In genomic region chr5:160628295-160629006, GRCh38 we compare ENCODE assay signal across 16 cellular contexts.
"Had no signal": no experiment of that assay in that cellular context is flagged by ENCODE, and none has a peak within 500 bp of the region (broad histone marks: within the 10 kb centered on the region; RNA-seq: fewer than 3 reads in every experiment).

No MANE protein-coding gene starts in this region.

- H3K4me3 ChIP-seq: lung had no signal

- DNase-seq: activated CD4-positive, alpha-beta T cell treated with anti-CD3 and anti-CD28 coated beads for 1 hour; activated CD4-positive, alpha-beta T cell treated with anti-CD3 and anti-CD28 coated beads, Interleukin-2, amount 50 U/mL, for 4 hours; activated naive CD4-positive, alpha-beta T cell treated with anti-CD3 and anti-CD28 coated beads for 36 hours; hypothalamus; midbrain; naive thymus-derived CD4-positive, alpha-beta T cell; stimulated activated CD4-positive, alpha-beta T cell treated with anti-CD3 and anti-CD28 coated beads, Interleukin-15, amount 100 ng/mL, for 24 hours; stimulated activated CD4-positive, alpha-beta T cell treated with anti-CD3 and anti-CD28 coated beads, Interleukin-4, amount 100 ng/mL, for 1 hour; stimulated activated naive CD4-positive, alpha-beta T cell; T-helper 1 cell; T1000 had no signal

- FAIRE-seq: astrocyte, bronchial epithelial cell had no signal

- H3K27ac ChIP-seq: neutrophil had no signal

- ATAC-seq: esophagus mucosa; naive thymus-derived CD4-positive, alpha-beta T cell had no signal

- H3K9me3 ChIP-seq: neutrophil had no signal

- H3K27me3 ChIP-seq: neutrophil had no signal

- H3K36me3 ChIP-seq: neutrophil had no signal
